ENCODE assay signal across 20 cellular contexts in the genomic region with DNA sequence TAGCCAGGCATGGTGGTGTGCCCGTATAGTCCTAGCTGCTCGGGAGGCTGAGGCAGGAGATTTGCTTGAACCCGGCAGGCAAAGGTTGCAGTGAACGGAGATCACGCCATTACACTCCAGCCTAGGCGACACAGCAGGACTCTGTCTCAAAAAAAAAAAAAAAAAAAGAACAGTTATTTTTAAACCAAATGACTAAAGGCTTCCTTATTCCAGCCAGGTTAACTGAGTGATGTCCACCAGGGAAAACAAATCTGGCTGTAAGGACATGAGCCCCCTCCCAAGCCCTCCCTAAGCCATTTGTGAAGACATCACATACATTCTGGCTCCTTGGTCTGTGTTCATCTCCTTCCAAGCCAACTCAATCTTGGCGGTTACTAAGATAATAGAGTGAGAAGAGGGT.
"Had no signal": no experiment of that assay in that cellular context is flagged by ENCODE, and none has a peak within 500 bp of the region (broad histone marks: within the 10 kb centered on the region; RNA-seq: fewer than 3 reads in every experiment).

No MANE protein-coding gene starts in this region.

- H3K27me3 ChIP-seq: esophagus muscularis mucosa, pancreas, stomach, testis had no signal

- H3K27ac Mint-ChIP-seq: mesothelial cell of epicardium, natural killer cell, T-helper 17 cell, type B pancreatic cell had no signal

- DNase-seq: activated CD4-positive, alpha-beta T cell treated with anti-CD3 and anti-CD28 coated beads, Interleukin-2, amount 50 U/mL, for 4 hours; activated naive CD4-positive, alpha-beta T cell; hippocampal formation; kidney glomerular epithelial cell; left ventricle myocardium inferior; mammary epithelial cell; natural killer cell; pancreas; right cardiac atrium; SHP77; stimulated activated CD4-positive, alpha-beta T cell treated with anti-CD3 and anti-CD28 coated beads, Interleukin-1b, Interleukin-23, amount 100 ng/mL, for 48 hours; T-helper 17 cell; testis had no signal

- H3K4me1 ChIP-seq: pancreas had no signal

- H3K4me1 Mint-ChIP-seq: mesothelial cell of epicardium, natural killer cell had no signal

- H3K9me3 Mint-ChIP-seq: brain, mesothelial cell of epicardium, natural killer cell, type B pancreatic cell had no signal

- H3K36me3 Mint-ChIP-seq: brain, mesothelial cell of epicardium, natural killer cell, type B pancreatic cell had no signal

- H3K27ac ChIP-seq: left ventricle myocardium inferior, pancreas, skin epidermis, stomach, testis had no signal

- H3K4me3 Mint-ChIP-seq: mesothelial cell of epicardium, natural killer cell, T-helper 17 cell, type B pancreatic cell had no signal

- ATAC-seq: activated CD4-positive, CD25-positive, alpha-beta regulatory T cell treated with anti-CD3 and anti-CD28 coated beads, Interleukin-2, amount 50 U/mL, for 24 hours; natural killer cell; pancreas; T-helper 17 cell had no signal

- H3K36me3 ChIP-seq: esophagus muscularis mucosa, left ventricle myocardium inferior, pancreas, stomach had no signal

- H3K9me3 ChIP-seq: esophagus muscularis mucosa, left ventricle myocardium inferior, pancreas, stomach, testis had no signal

- H3K4me3 ChIP-seq: esophagus muscularis mucosa, left ventricle myocardium inferior, pancreas, skin epidermis, stomach, testis had no signal
